ENCODE assay signal across 8 cellular contexts in the genomic region with DNA sequence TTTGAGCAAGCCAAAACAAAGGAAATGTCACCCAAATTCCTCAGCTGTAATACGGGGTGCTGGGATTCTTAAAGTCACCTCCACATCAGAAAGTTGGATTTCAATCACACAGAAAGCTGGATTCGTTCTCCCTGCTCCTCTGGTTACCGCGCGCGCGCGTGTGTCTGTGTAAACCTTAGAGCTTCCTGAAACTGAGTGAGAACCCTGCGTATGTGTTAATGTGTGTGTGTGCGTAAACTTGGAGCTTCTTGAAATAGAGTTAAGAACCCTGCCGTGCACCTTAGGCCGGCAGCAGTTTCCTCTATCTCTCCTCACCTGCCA. TPM values are rescaled to one million over a fixed set of nuclear protein-coding genes. Genes with fewer than 3 reads are reported as not detected.
DNase-seq lines count a peak whose midpoint lies in the region; ATAC-seq and TF ChIP-seq lines count a peak whose summit lies in the region.

No MANE protein-coding gene starts in this region.

- H3K27ac ChIP-seq in esophagus squamous epithelium: peak overlapping the region in 3 of 4 donors; percentile 7 to 75 (median 64)

- peak overlapping the region; percentile 93 for H3K4me3 Mint-ChIP-seq in T-helper 17 cell
- H3K4me3 Mint-ChIP-seq in neural crest cell: peak overlapping the region; percentile 95

- DNase-seq in GM06990 (ENCODE audit: extremely low read depth, insufficient read length) (no peak), T-helper 17 cell (peak in 1 of 3 donors; percentile 14), esophagus squamous epithelium (lab: John Stamatoyannopoulos, UW) (no peak), neural crest cell (ENCODE audit: low read depth, low spot score) (peak; percentile 1), foreskin melanocyte (no peak)

- ATAC-seq in HG03066 (IDR thresholded peaks at IDR 0.05; ENCODE audit: low read depth, unreplicated experiment): peak; percentile 19
- peak; percentile 55 for ATAC-seq in T-helper 17 cell
- no peak for ATAC-seq in HG03039 (IDR thresholded peaks at IDR 0.05; ENCODE audit: unreplicated experiment)
- no peak for ATAC-seq in HG03108 (IDR thresholded peaks at IDR 0.05; ENCODE audit: unreplicated experiment)

- H3K27me3 Mint-ChIP-seq in T-helper 17 cell (peaks cover 4% of the 10 kb centered on the region), neural crest cell (ENCODE audit: low read depth) (peaks cover 45% of the 10 kb centered on the region)

- TF ChIP-seq CTCF in GM06990 (IDR thresholded peaks at IDR 0.05; ENCODE audit: insufficient read depth, low read length, poor library complexity, severe bottlenecking): no peak
- TF ChIP-seq CTCF in esophagus squamous epithelium (IDR thresholded peaks at IDR 0.05): no peak
- TF ChIP-seq CTCF in neural crest cell (conservative IDR thresholded peaks at IDR 0.05): no peak

- TF ChIP-seq POLR2A in esophagus squamous epithelium (IDR thresholded peaks at IDR 0.05): no peak

- H3K4me1 Mint-ChIP-seq in T-helper 17 cell (peaks cover 35% of the 10 kb centered on the region), neural crest cell (peaks cover 8% of the 10 kb centered on the region)

- H3K9me3 Mint-ChIP-seq in neural crest cell: no peaks in the 10 kb centered on the region

- H3K27me3 ChIP-seq in GM06990 (replicated peaks; ENCODE audit: control insufficient read depth, insufficient read depth, low read length) (no peaks in the 10 kb centered on the region; the same call in 1 of the 2 replicates), esophagus squamous epithelium (no peaks in the 10 kb centered on the region)

- H3K36me3 Mint-ChIP-seq in T-helper 17 cell (ENCODE audit: low read depth) (peaks cover 2% of the 10 kb centered on the region), neural crest cell (ENCODE audit: low read depth) (no peaks in the 10 kb centered on the region)

- H3K9me3 ChIP-seq in T-helper 17 cell (ENCODE audit: control insufficient read depth, low read length, poor library complexity, severe bottlenecking): no peaks in the 10 kb centered on the region
- no peaks in the 10 kb centered on the region for H3K9me3 ChIP-seq in esophagus squamous epithelium

- peaks cover 6 to 17% (median 9%) of the 10 kb centered on the region in 3 donors for H3K4me1 ChIP-seq in esophagus squamous epithelium

- H3K4me3 ChIP-seq in GM06990 (replicated peaks; ENCODE audit: low read depth, low read length): peak overlapping the region; percentile 86
- peak overlapping the region; percentile 63 to 99 (median 87) for H3K4me3 ChIP-seq in esophagus squamous epithelium

- WGBS in esophagus squamous epithelium, 2 donors: 0 to 5% methylated on average over 1 to 8 of the region's 12 CpGs

- intact Hi-C loops in esophagus squamous epithelium (cut with DNase I): no loop called here

- H3K27ac Mint-ChIP-seq in T-helper 17 cell (peak overlapping the region; percentile 96), neural crest cell (ENCODE audit: unreplicated experiment) (peak overlapping the region; percentile 72)

- H3K36me3 ChIP-seq in GM06990 (ENCODE audit: control insufficient read depth, insufficient read depth, low read length) (no peaks in the 10 kb centered on the region), esophagus squamous epithelium (peaks cover 0 to 16% (median 0%) of the 10 kb centered on the region in 3 donors)

RNA-seq across cellular contexts. Expression of a gene that starts 0.6 kb away (rescaled TPM):
- total RNA-seq in T-helper 17 cell: 10 to 100 TPM; 13.0 to 18.1 TPM
- 10 to 100 TPM in 2 of 4 donors, 1 to 10 TPM in 2; 6.4 to 14.3 (median 12.0) TPM for total RNA-seq in esophagus squamous epithelium
- total RNA-seq in neural crest cell: 17.6 and 21.9 TPM in 2 replicates

RNA-seq across cellular contexts. Expression of a gene that starts 45.0 kb away (rescaled TPM):
- total RNA-seq in T-helper 17 cell (1 to 10 TPM; 4.0 to 4.7 TPM), esophagus squamous epithelium (not detected), neural crest cell (not detected in 2 replicates)

RNA-seq across cellular contexts. Expression of a gene that starts 45.0 kb away (rescaled TPM):
- total RNA-seq in T-helper 17 cell: under 1 TPM in 1 of 2 donors, not detected in 1; 0.23 TPM
- under 1 TPM in 3 of 4 donors, not detected in 1; 0.04 to 0.32 (median 0.19) TPM for total RNA-seq in esophagus squamous epithelium
- not detected in 2 replicates for total RNA-seq in neural crest cell

Comparison
In these comparisons a context has a peak if more than half of its experiments do, and no peak if none do; other contexts are left out.
1. ATAC-seq: peak in HG03066 (single experiment) and T-helper 17 cell (single experiment); none in HG03039 (single experiment) and HG03108 (single experiment).